ENCODE assay signal across 22 cellular contexts in genomic region chr1:57131257-57131656, GRCh38.
"Had no signal": no experiment of that assay in that cellular context is flagged by ENCODE, and none has a peak within 500 bp of the region (broad histone marks: within the 10 kb centered on the region; RNA-seq: fewer than 3 reads in every experiment).

No MANE protein-coding gene starts in this region.

- ATAC-seq: effector memory CD8-positive, alpha-beta T cell; gastroesophageal sphincter; left lung; mucosa of descending colon; naive thymus-derived CD8-positive, alpha-beta T cell; psoas muscle had no signal

- H3K4me3 ChIP-seq: esophagus squamous epithelium, gastroesophageal sphincter, left lung, lung, mucosa of descending colon, psoas muscle, sigmoid colon, skin epidermis, stomach, thoracic aorta, transverse colon had no signal

- DNase-seq: cerebellar nuclear complex; effector memory CD8-positive, alpha-beta T cell; esophagus squamous epithelium; glutamatergic neuron; hippocampal formation; left lung; mucosa of descending colon; naive thymus-derived CD8-positive, alpha-beta T cell; psoas muscle; retina; sigmoid colon; stimulated activated CD4-positive, alpha-beta T cell treated with anti-CD3 and anti-CD28 coated beads, Interleukin-2, amount 100 ng/mL, for 24 hours; stimulated activated naive CD4-positive, alpha-beta T cell; stomach; substantia nigra; transverse colon had no signal

- H3K9me3 ChIP-seq: esophagus squamous epithelium, gastroesophageal sphincter, left lung, mucosa of descending colon, neutrophil, psoas muscle, sigmoid colon, stomach, thoracic aorta, transverse colon had no signal

- H3K27ac ChIP-seq: esophagus squamous epithelium, gastroesophageal sphincter, left lung, neutrophil, psoas muscle, skin epidermis, stomach, thoracic aorta, transverse colon had no signal

- FAIRE-seq: colon had no signal

- H3K27me3 ChIP-seq: esophagus squamous epithelium, gastroesophageal sphincter, left lung, neutrophil, sigmoid colon, stomach, transverse colon had no signal

- H3K36me3 ChIP-seq: esophagus squamous epithelium, gastroesophageal sphincter, left lung, neutrophil, sigmoid colon, stomach, thoracic aorta, transverse colon had no signal

- H3K4me1 ChIP-seq: gastroesophageal sphincter, left lung, psoas muscle, stomach, transverse colon had no signal
